Comparison of ENCODE assay signal across 19 cellular contexts in the genomic region with DNA sequence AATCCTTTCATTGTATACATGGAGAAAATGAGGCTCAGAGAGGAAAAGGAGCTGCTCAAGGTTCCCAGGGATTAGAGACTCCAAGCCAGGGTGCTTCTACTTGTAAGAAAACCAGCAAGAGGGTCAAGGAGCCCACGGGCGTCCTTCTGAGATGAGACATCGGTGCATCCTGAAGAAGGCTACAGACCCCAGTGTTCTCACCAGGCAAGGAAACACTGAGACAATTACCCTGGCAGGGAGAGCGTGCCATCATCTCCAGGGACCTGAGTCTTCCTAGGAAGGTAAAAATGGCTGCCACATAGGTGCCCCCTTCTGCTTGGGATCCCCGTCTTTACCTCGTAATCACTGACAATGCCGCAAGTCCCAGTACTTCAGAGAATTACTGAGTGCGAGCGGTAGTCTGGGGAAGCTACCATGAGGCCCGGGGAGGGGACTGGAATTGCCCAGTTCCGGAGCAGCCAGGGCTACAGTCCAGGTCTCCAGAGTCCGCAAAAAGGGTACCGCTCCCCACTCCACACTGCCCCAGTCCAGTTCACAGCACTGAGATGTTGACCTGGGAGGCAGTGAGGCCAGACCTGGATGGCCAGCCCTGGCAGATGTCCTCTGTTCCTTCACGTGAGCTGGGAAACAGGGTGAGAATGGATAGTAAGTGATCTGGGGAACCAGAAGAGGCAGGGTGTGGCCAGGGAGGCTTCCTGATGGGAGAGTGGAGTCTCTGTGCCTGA.
DNase-seq lines count a peak whose midpoint lies in the region; ATAC-seq, FAIRE-seq and TF ChIP-seq lines count a peak whose summit lies in the region.
"Had no signal": no experiment of that assay in that cellular context is flagged by ENCODE, and none has a peak within 500 bp of the region (broad histone marks: within the 10 kb centered on the region; RNA-seq: fewer than 3 reads in every experiment).

No MANE protein-coding gene starts in this region.

- peak overlapping the region; percentile 86 for H2AFZ ChIP-seq in Loucy (ENCODE audit: low read length)
- H2AFZ ChIP-seq in osteoblast (ENCODE audit: low read length), result peak overlapping the region; percentile 73
- H2AFZ ChIP-seq in HepG2 (ENCODE audit: low read length), result no peak overlapping the region

- no peak for ATAC-seq in HepG2
- ATAC-seq: foreskin keratinocyte; mucosa of descending colon; stimulated activated naive B cell treated with anti-CD40 and anti-IgM and Interleukin-4, amounts not matched to agents 10 μg/mL and 1 μg/mL and 100 μg/mL, for 72 hours had no signal

- TF ChIP-seq RAD21 in HepG2 (CRISPR knock-in tag; IDR thresholded peaks at IDR 0.05), result no peak

- POLR2A ChIA-PET in HepG2 (lab: Yijun Ruan, JAX), result no interaction called here

- H3K4me3 ChIP-seq in Loucy (ENCODE audit: low read length, poor library complexity, severe bottlenecking), result no peak overlapping the region
- H3K4me3 ChIP-seq in osteoblast (ENCODE audit: insufficient read depth, low read length), result no peak overlapping the region
- no peak overlapping the region for H3K4me3 ChIP-seq in testis
- H3K4me3 ChIP-seq in HepG2 (replicated peaks in 1 of 3; ENCODE audit: insufficient read depth in 1 of 3, low read depth in 2 of 3, low read length in 3 of 3), result no peak overlapping the region
- H3K4me3 ChIP-seq: colonic mucosa, mucosa of descending colon, tibial nerve had no signal

- intact Hi-C loops in CD14-positive monocyte (cut with micrococcal nuclease), result no loop called here
- intact Hi-C loops in testis (cut with DNase I; ENCODE audit: low total_unique reads), result no loop called here
- intact Hi-C loops in HepG2 (cut with micrococcal nuclease; ENCODE audit: unreplicated experiment), result no loop called here

- no peaks in the 10 kb centered on the region for H3F3A ChIP-seq in Loucy (ENCODE audit: low read depth)

- H3K4me1 ChIP-seq in Loucy (ENCODE audit: insufficient read depth, low read length, poor library complexity, severe bottlenecking) (peaks cover 7% of the 10 kb centered on the region), osteoblast (ENCODE audit: insufficient read depth, low read length) (peaks cover 23% of the 10 kb centered on the region), testis (no peaks in the 10 kb centered on the region), HepG2 (ENCODE audit: insufficient read depth, low read length) (no peaks in the 10 kb centered on the region)
- H3K4me1 ChIP-seq: colonic mucosa, foreskin keratinocyte had no signal

- H4K20me1 ChIP-seq in Loucy (ENCODE audit: insufficient read depth, low read length, poor library complexity, severe bottlenecking), result no peaks in the 10 kb centered on the region
- H4K20me1 ChIP-seq in osteoblast (ENCODE audit: insufficient read depth, low read length), result no peaks in the 10 kb centered on the region
- H4K20me1 ChIP-seq in HepG2 (ENCODE audit: insufficient read depth, low read length), result no peaks in the 10 kb centered on the region

- no peak for FAIRE-seq in HepG2 (lab: Jason Lieb, UNC)

- H3K27me3 ChIP-seq in Loucy (ENCODE audit: insufficient read depth, low read length, poor library complexity, severe bottlenecking), result no peaks in the 10 kb centered on the region
- no peaks in the 10 kb centered on the region for H3K27me3 ChIP-seq in osteoblast (ENCODE audit: insufficient read depth, low read length)
- no peaks in the 10 kb centered on the region for H3K27me3 ChIP-seq in testis
- peaks cover 0 to 13% of the 10 kb centered on the region in 2 experiments; a peak in 1 of 5 replicates for H3K27me3 ChIP-seq in HepG2 (ENCODE audit: control insufficient read depth in 1 of 2, insufficient read depth in 2 of 2, low read length in 2 of 2)
- H3K27me3 ChIP-seq: BE2C, colonic mucosa, foreskin keratinocyte, neutrophil, tibial nerve had no signal

- no peaks in the 10 kb centered on the region for H3K79me2 ChIP-seq in Loucy (ENCODE audit: insufficient read depth, low read length)
- H3K79me2 ChIP-seq in osteoblast (ENCODE audit: insufficient read depth, low read length), result no peaks in the 10 kb centered on the region
- no peaks in the 10 kb centered on the region for H3K79me2 ChIP-seq in HepG2 (ENCODE audit: insufficient read depth, low read length)

- DNase-seq in CD14-positive monocyte (ENCODE audit: low spot score) (no peak), endothelial cell (ENCODE audit: low spot score) (no peak), osteoblast (ENCODE audit: insufficient read length, low spot score, missing footprints) (no peak), testis (no peak), CD1c-positive myeloid dendritic cell (ENCODE audit: extremely low spot score) (no peak), HepG2 (ENCODE audit: low spot score) (no peak)
- DNase-seq: activated CD4-positive, alpha-beta T cell treated with anti-CD3 and anti-CD28 coated beads, Interleukin-2, amount 50 U/mL, for 4 hours; activated naive CD4-positive, alpha-beta T cell treated with anti-CD3 and anti-CD28 coated beads for 36 hours; activated T-cell treated with anti-CD3 and anti-CD28 coated beads, Interleukin-2, amount 50 U/mL, for 1 hour; colonic mucosa; foreskin keratinocyte; mucosa of descending colon; NCI-H1092; stimulated activated naive B cell treated with anti-CD40 and anti-IgM and Interleukin-4, amounts not matched to agents 10 μg/mL and 1 μg/mL and 100 μg/mL, for 72 hours; T-helper 2 cell had no signal

- H3K9me3 ChIP-seq in Loucy (ENCODE audit: insufficient read depth, low read depth, low read length) (no peaks in the 10 kb centered on the region), osteoblast (ENCODE audit: low read depth, low read length) (no peaks in the 10 kb centered on the region), testis (no peaks in the 10 kb centered on the region), HepG2 (ENCODE audit: low read length) (peaks cover under 1% of the 10 kb centered on the region; the same call in 1 of the 2 replicates)
- H3K9me3 ChIP-seq: colonic mucosa, mucosa of descending colon, neutrophil, tibial nerve had no signal

- H3K4me1 Mint-ChIP-seq in CD14-positive monocyte, result peaks cover 22% of the 10 kb centered on the region
- H3K4me1 Mint-ChIP-seq in endothelial cell (ENCODE audit: unreplicated experiment), result peaks cover 32% of the 10 kb centered on the region

- H3K27ac Mint-ChIP-seq in CD14-positive monocyte (peak overlapping the region in 6 of 7 donors; percentile 6 to 88 (median 74)), endothelial cell (ENCODE audit: unreplicated experiment) (peak overlapping the region; percentile 84)
- H3K27ac Mint-ChIP-seq: activated naive CD4-positive, alpha-beta T cell treated with anti-CD3 and anti-CD28 coated beads for 36 hours; stimulated activated naive B cell treated with anti-CD40 and anti-IgM and Interleukin-4, amounts not matched to agents 10 μg/mL and 1 μg/mL and 100 μg/mL, for 72 hours had no signal

- H3K27ac ChIP-seq in osteoblast (ENCODE audit: low read depth, low read length) (peak overlapping the region; percentile 87), testis (no peak overlapping the region), HepG2 (ENCODE audit: extremely low read length, insufficient read depth, low read length) (no peak overlapping the region)
- H3K27ac ChIP-seq: colonic mucosa, foreskin keratinocyte, neutrophil had no signal

- H3K36me3 ChIP-seq in Loucy (ENCODE audit: insufficient read depth, low read length) (no peaks in the 10 kb centered on the region), osteoblast (ENCODE audit: insufficient read depth, low read length) (no peaks in the 10 kb centered on the region), testis (ENCODE audit: low read depth, missing control alignments) (no peaks in the 10 kb centered on the region), HepG2 (replicated peaks in 1 of 2; ENCODE audit: control insufficient read depth in 1 of 2, insufficient read depth in 2 of 2, low read length in 2 of 2) (no peaks in the 10 kb centered on the region)
- H3K36me3 ChIP-seq: BE2C, colonic mucosa, neutrophil, tibial nerve had no signal

- TF ChIP-seq CTCF in CD14-positive monocyte (IDR thresholded peaks at IDR 0.05) (no peak), Loucy (conservative IDR thresholded peaks at IDR 0.05; ENCODE audit: low read length) (no peak), endothelial cell (IDR thresholded peaks at IDR 0.05; ENCODE audit: unreplicated experiment) (no peak), osteoblast (IDR thresholded peaks at IDR 0.05; ENCODE audit: extremely low read depth, low read depth, low read length) (no peak), testis (IDR thresholded peaks at IDR 0.05) (no peak), HepG2 (CRISPR knock-in tag; IDR thresholded peaks at IDR 0.05) (no peak)

- TF ChIP-seq EP300 in HepG2 (IDR thresholded peaks at IDR 0.05; ENCODE audit: low read depth in 2 of 2, low read length in 2 of 2) (no peak), HepG2 (CRISPR knock-in tag; IDR thresholded peaks at IDR 0.05; ENCODE audit: borderline replicate concordance) (no peak)

- H3K9me2 ChIP-seq in Loucy (replicated peaks; ENCODE audit: low read depth, low read length), result no peaks in the 10 kb centered on the region

- H3K4me3 Mint-ChIP-seq in CD14-positive monocyte (no peak overlapping the region), endothelial cell (ENCODE audit: unreplicated experiment) (no peak overlapping the region)
- H3K4me3 Mint-ChIP-seq: activated naive CD4-positive, alpha-beta T cell treated with anti-CD3 and anti-CD28 coated beads for 36 hours; stimulated activated naive B cell treated with anti-CD40 and anti-IgM and Interleukin-4, amounts not matched to agents 10 μg/mL and 1 μg/mL and 100 μg/mL, for 72 hours had no signal

- H3K9me3 Mint-ChIP-seq in CD14-positive monocyte (peaks cover 0 to 3% (median 0%) of the 10 kb centered on the region in 7 donors), endothelial cell (ENCODE audit: unreplicated experiment) (no peaks in the 10 kb centered on the region)
- H3K9me3 Mint-ChIP-seq: activated naive CD4-positive, alpha-beta T cell treated with anti-CD3 and anti-CD28 coated beads for 36 hours had no signal

- in situ Hi-C loops in HepG2 (cut with HindIII; ENCODE audit: extremely low pct_ligation_motif_present, low pct_unique_long_range_greater_than_20kb), result no loop called here

- no peak overlapping the region for H3K9ac ChIP-seq in Loucy (ENCODE audit: low read depth, low read length, poor library complexity, severe bottlenecking)
- H3K9ac ChIP-seq in HepG2 (ENCODE audit: insufficient read depth, low read depth, low read length), result no peak overlapping the region

- H3K36me3 Mint-ChIP-seq in CD14-positive monocyte, result no peaks in the 10 kb centered on the region
- H3K36me3 Mint-ChIP-seq in endothelial cell (ENCODE audit: low read depth, unreplicated experiment), result no peaks in the 10 kb centered on the region
- H3K36me3 Mint-ChIP-seq: stimulated activated naive B cell treated with anti-CD40 and anti-IgM and Interleukin-4, amounts not matched to agents 10 μg/mL and 1 μg/mL and 100 μg/mL, for 72 hours had no signal

- TF ChIP-seq POLR2A in testis (IDR thresholded peaks at IDR 0.05), result no peak
- no peak for TF ChIP-seq POLR2A in HepG2 (IDR thresholded peaks at IDR 0.05; ENCODE audit: insufficient read depth in 1 of 2, low read depth in 2 of 2, low read length in 2 of 2)

- WGBS in testis, 2 donors, result 75 to 88% methylated on average over 4 to 14 of the region's 14 CpGs
- 37% methylated on average over 5 of the region's 14 CpGs for WGBS in HepG2 (ENCODE audit: low lambda C conversion rate)

- H3K27me3 Mint-ChIP-seq in CD14-positive monocyte (ENCODE audit: low read depth in 3 of 3) (peaks cover 0 to 4% (median 3%) of the 10 kb centered on the region in 3 donors), endothelial cell (ENCODE audit: unreplicated experiment) (peaks cover 2% of the 10 kb centered on the region)
- H3K27me3 Mint-ChIP-seq: stimulated activated naive B cell treated with anti-CD40 and anti-IgM and Interleukin-4, amounts not matched to agents 10 μg/mL and 1 μg/mL and 100 μg/mL, for 72 hours had no signal

- no TSS peak for BruUV-seq in HepG2 (replicated peaks; lab: Mats Ljungman, UMichigan)

- H3K4me2 ChIP-seq in Loucy (ENCODE audit: low read depth, low read length, poor library complexity, severe bottlenecking), result no peak overlapping the region
- no peak overlapping the region for H3K4me2 ChIP-seq in osteoblast (ENCODE audit: insufficient read depth, low read length)
- H3K4me2 ChIP-seq in HepG2 (ENCODE audit: low read depth, low read length), result no peak overlapping the region

- CTCF ChIA-PET in HepG2 (lab: Yijun Ruan, JAX; ENCODE audit: low intra/inter-chr PET ratio, low total read pairs), result no interaction called here
